Comparison of ENCODE assay signal across 10 cellular contexts in the genomic region with DNA sequence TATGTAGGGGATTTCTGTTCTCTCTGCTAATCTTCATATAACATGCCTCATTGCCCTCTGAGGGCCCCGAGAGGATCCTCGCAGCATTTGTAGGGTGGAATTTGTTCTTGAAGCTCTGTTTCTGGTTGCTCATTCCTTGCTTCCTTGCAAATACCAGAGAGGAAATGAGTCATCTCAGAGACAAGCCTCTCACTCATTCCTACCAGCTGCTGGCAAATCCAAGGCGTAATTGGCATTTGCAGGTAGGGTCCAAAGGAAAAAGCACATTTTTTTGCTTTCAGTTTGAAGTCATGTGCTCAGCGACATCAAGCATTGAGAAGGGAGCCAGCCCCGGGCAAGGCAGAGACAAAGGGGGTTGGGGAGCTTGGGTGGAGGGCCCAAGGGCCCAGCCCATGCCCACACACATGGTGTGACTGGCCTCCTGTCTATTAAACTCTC.
DNase-seq lines count a peak whose midpoint lies in the region; ATAC-seq and TF ChIP-seq lines count a peak whose summit lies in the region.
"Had no signal": no experiment of that assay in that cellular context is flagged by ENCODE, and none has a peak within 500 bp of the region (broad histone marks: within the 10 kb centered on the region; RNA-seq: fewer than 3 reads in every experiment).

No MANE protein-coding gene starts in this region.

- H3K27ac Mint-ChIP-seq in stimulated activated naive B cell treated with anti-CD40 and anti-IgM and Interleukin-4, amounts not matched to agents 10 μg/mL and 1 μg/mL and 100 μg/mL, for 72 hours, result no peak overlapping the region
- H3K27ac Mint-ChIP-seq in activated T-cell treated with anti-CD3 and anti-CD28 coated beads, Interleukin-2, amount 50 U/mL, for 24 hours, result no peak overlapping the region
- H3K27ac Mint-ChIP-seq: activated CD8-positive, alpha-beta T cell treated with anti-CD3 and anti-CD28 coated beads for 36 hours had no signal

- no peaks in the 10 kb centered on the region for H3K4me1 Mint-ChIP-seq in stimulated activated naive B cell treated with anti-CD40 and anti-IgM and Interleukin-4, amounts not matched to agents 10 μg/mL and 1 μg/mL and 100 μg/mL, for 72 hours
- H3K4me1 Mint-ChIP-seq in activated T-cell treated with anti-CD3 and anti-CD28 coated beads, Interleukin-2, amount 50 U/mL, for 24 hours (ENCODE audit: low read depth), result no peaks in the 10 kb centered on the region

- DNase-seq in DMS153 (lab: John Stamatoyannopoulos, UW) (peak; percentile 4), DMS153 treated with DMSO at 0.1 percent for 48 hours (lab: John Stamatoyannopoulos, UW; ENCODE audit: unreplicated experiment) (no peak), UCSD-AML1 (lab: John Stamatoyannopoulos, UW; ENCODE audit: unreplicated experiment) (peak; percentile 11), head of caudate nucleus (peak in 26 of 42 donors; percentile 2 to 71 (median 21)), GM20000 (ENCODE audit: low spot score) (no peak), amniotic stem cell (lab: John Stamatoyannopoulos, UW) (no peak)
- DNase-seq in stimulated activated naive B cell treated with anti-CD40 and anti-IgM and Interleukin-4, amounts not matched to agents 10 μg/mL and 1 μg/mL and 100 μg/mL, for 72 hours, result no peak
- DNase-seq in activated T-cell treated with anti-CD3 and anti-CD28 coated beads, Interleukin-2, amount 50 U/mL, for 24 hours, result no peak
- DNase-seq: activated CD8-positive, alpha-beta T cell treated with anti-CD3 and anti-CD28 coated beads for 36 hours; NCI-H1092 treated with DMSO at 0.1 percent for 48 hours had no signal

- H3K36me3 Mint-ChIP-seq in stimulated activated naive B cell treated with anti-CD40 and anti-IgM and Interleukin-4, amounts not matched to agents 10 μg/mL and 1 μg/mL and 100 μg/mL, for 72 hours, result no peaks in the 10 kb centered on the region
- no peaks in the 10 kb centered on the region for H3K36me3 Mint-ChIP-seq in activated T-cell treated with anti-CD3 and anti-CD28 coated beads, Interleukin-2, amount 50 U/mL, for 24 hours (ENCODE audit: low read depth)

- H3K9me3 Mint-ChIP-seq in stimulated activated naive B cell treated with anti-CD40 and anti-IgM and Interleukin-4, amounts not matched to agents 10 μg/mL and 1 μg/mL and 100 μg/mL, for 72 hours, result peaks cover 12 to 15% of the 10 kb centered on the region in 2 donors
- peaks cover 15% of the 10 kb centered on the region for H3K9me3 Mint-ChIP-seq in activated T-cell treated with anti-CD3 and anti-CD28 coated beads, Interleukin-2, amount 50 U/mL, for 24 hours

- ATAC-seq in stimulated activated naive B cell treated with anti-CD40 and anti-IgM and Interleukin-4, amounts not matched to agents 10 μg/mL and 1 μg/mL and 100 μg/mL, for 72 hours (replicated peaks), result peak; percentile 46 to 66
- ATAC-seq: activated CD8-positive, alpha-beta T cell treated with anti-CD3 and anti-CD28 coated beads for 36 hours had no signal

- no peak overlapping the region for H3K4me3 Mint-ChIP-seq in stimulated activated naive B cell treated with anti-CD40 and anti-IgM and Interleukin-4, amounts not matched to agents 10 μg/mL and 1 μg/mL and 100 μg/mL, for 72 hours
- H3K4me3 Mint-ChIP-seq in activated T-cell treated with anti-CD3 and anti-CD28 coated beads, Interleukin-2, amount 50 U/mL, for 24 hours, result no peak overlapping the region
- H3K4me3 Mint-ChIP-seq: activated CD8-positive, alpha-beta T cell treated with anti-CD3 and anti-CD28 coated beads for 36 hours had no signal

- H3K27me3 Mint-ChIP-seq in stimulated activated naive B cell treated with anti-CD40 and anti-IgM and Interleukin-4, amounts not matched to agents 10 μg/mL and 1 μg/mL and 100 μg/mL, for 72 hours, result no peaks in the 10 kb centered on the region
- no peaks in the 10 kb centered on the region for H3K27me3 Mint-ChIP-seq in activated T-cell treated with anti-CD3 and anti-CD28 coated beads, Interleukin-2, amount 50 U/mL, for 24 hours
- H3K27me3 Mint-ChIP-seq: activated CD8-positive, alpha-beta T cell treated with anti-CD3 and anti-CD28 coated beads for 36 hours had no signal

- TF ChIP-seq CTCF in GM20000 (IDR thresholded peaks at IDR 0.05; ENCODE audit: extremely low read depth, missing control alignments), result no peak

- intact Hi-C loops in head of caudate nucleus (cut with DNase I), result no loop called here

Comparison
In these comparisons a context has a peak if more than half of its experiments do, and no peak if none do; other contexts are left out.
1. DNase-seq: peak in DMS153 (single experiment), UCSD-AML1 (single experiment) and head of caudate nucleus (26 of 42); none in DMS153 treated with DMSO at 0.1 percent for 48 hours (single experiment), stimulated activated naive B cell treated with anti-CD40 and anti-IgM and Interleukin-4, amounts not matched to agents 10 μg/mL and 1 μg/mL and 100 μg/mL, for 72 hours (single experiment), GM20000 (single experiment), activated T-cell treated with anti-CD3 and anti-CD28 coated beads, Interleukin-2, amount 50 U/mL, for 24 hours (single experiment) and amniotic stem cell (single experiment).